Comparison of ENCODE assay signal across 12 cellular contexts in genomic region chr20:63700199-63701050, GRCh38. TPM values are rescaled to one million over a fixed set of nuclear protein-coding genes. Genes with fewer than 3 reads are reported as not detected.
DNase-seq lines count a peak whose midpoint lies in the region; ATAC-seq and TF ChIP-seq lines count a peak whose summit lies in the region.
"Had no signal": no experiment of that assay in that cellular context is flagged by ENCODE, and none has a peak within 500 bp of the region (broad histone marks: within the 10 kb centered on the region; RNA-seq: fewer than 3 reads in every experiment).

No MANE protein-coding gene starts in this region.

- POLR2A ChIA-PET in MCF 10A (lab: Yijun Ruan, JAX) = interaction anchor here (1.0 to 5.4 kb wide), 6 partner anchors 7 to 280 kb away, joined by 3 to 79 read pairs (median 9); partner anchors contain the start of genes ARFRP1, PRPF6 and ZGPAT

- H3K9ac ChIP-seq in mammary epithelial cell (ENCODE audit: insufficient read depth, low read length) = no peak overlapping the region

- TF ChIP-seq CTCF in MCF 10A (IDR thresholded peaks at IDR 0.05; ENCODE audit: unreplicated experiment) = no peak
- TF ChIP-seq CTCF in mammary epithelial cell (conservative IDR thresholded peaks at IDR 0.05 in 1 of 2, IDR thresholded peaks at IDR 0.05 in 1 of 2; ENCODE audit: extremely low read depth in 1 of 2, insufficient read depth in 1 of 2, low read depth in 1 of 2, low read length in 2 of 2) = no peak
- TF ChIP-seq CTCF in suprapubic skin (IDR thresholded peaks at IDR 0.05) = no peak

- intact Hi-C loops in MCF 10A (cut with micrococcal nuclease) = no loop called here
- intact Hi-C loops in mammary epithelial cell (cut with micrococcal nuclease) = no loop called here
- intact Hi-C loops in right cardiac atrium (cut with DNase I) = no loop called here

- H3K4me3 Mint-ChIP-seq in MCF 10A (ENCODE audit: unreplicated experiment) = no peak overlapping the region
- H3K4me3 Mint-ChIP-seq: CD4-positive, CD25-positive, alpha-beta regulatory T cell; naive B cell had no signal

- no peak for ATAC-seq in right cardiac atrium

- H3K27ac Mint-ChIP-seq in MCF 10A (ENCODE audit: low read depth, unreplicated experiment) = peak overlapping the region; percentile 75
- H3K27ac Mint-ChIP-seq: naive B cell had no signal

- no peak overlapping the region for H3K4me2 ChIP-seq in mammary epithelial cell (ENCODE audit: insufficient read depth, low read depth, low read length)

- TF ChIP-seq EP300 in suprapubic skin (IDR thresholded peaks at IDR 0.05) = no peak

- no peak overlapping the region for H3K27ac ChIP-seq in mammary epithelial cell (ENCODE audit: insufficient read depth, low read depth, low read length)
- H3K27ac ChIP-seq in right cardiac atrium (ENCODE audit: low read length) = no peak overlapping the region
- H3K27ac ChIP-seq in suprapubic skin = peak overlapping the region; percentile 86

- DNase-seq in MCF 10A (ENCODE audit: unreplicated experiment) = no peak
- no peak for DNase-seq in mammary epithelial cell
- DNase-seq in right cardiac atrium = peak; percentile 31 to 55 (median 50)
- peak; percentile 62 to 67 for DNase-seq in suprapubic skin (ENCODE audit: low spot score in 2 of 2)
- DNase-seq in NCI-H2029 treated with DMSO at 0.1 percent for 48 hours (lab: John Stamatoyannopoulos, UW) = no peak
- no peak for DNase-seq in NCI-H82 (lab: John Stamatoyannopoulos, UW)
- DNase-seq in COLO668 (lab: John Stamatoyannopoulos, UW; ENCODE audit: unreplicated experiment) = no peak
- DNase-seq: CD4-positive, CD25-positive, alpha-beta regulatory T cell; naive B cell; NCI-H510A; substantia nigra had no signal

- dilution Hi-C loops in mammary epithelial cell (cut with HindIII; ENCODE audit: low sequenced_read_pairs) = loop anchor here (5.0 kb wide), 4 partner anchors 42 to 242 kb away; partner anchors contain the start of genes PTK6 and TPD52L2

- peaks cover 44% of the 10 kb centered on the region for H3K79me2 ChIP-seq in mammary epithelial cell (ENCODE audit: insufficient read depth, low read length)

- in situ Hi-C loops in mammary epithelial cell (cut with MboI; ENCODE audit: low sequenced_read_pairs in 2 of 2) = loop anchor here in 1 of 2 donors (10.0 kb wide), 1 partner anchor 164 kb away; the partner anchor contains the start of genes ABHD16B and TPD52L2

- H3K4me1 Mint-ChIP-seq in MCF 10A (ENCODE audit: insufficient read depth, unreplicated experiment) = peaks cover 17% of the 10 kb centered on the region

- H3K36me3 Mint-ChIP-seq in MCF 10A (ENCODE audit: insufficient read depth, unreplicated experiment) = peaks cover 53% of the 10 kb centered on the region

- CTCF ChIA-PET in MCF 10A (lab: Yijun Ruan, JAX) (no interaction called here), mammary epithelial cell (lab: Charles Lee; ENCODE audit: low non-redundant PET) (no interaction called here)

- H3K36me3 ChIP-seq in mammary epithelial cell (ENCODE audit: insufficient read depth, low read length) (peaks cover 2% of the 10 kb centered on the region), suprapubic skin (peaks cover 25% of the 10 kb centered on the region)

- H2AFZ ChIP-seq in mammary epithelial cell (ENCODE audit: low read depth, low read length) = no peak overlapping the region

- no peaks in the 10 kb centered on the region for H3K27me3 ChIP-seq in mammary epithelial cell (ENCODE audit: insufficient read depth, low read length)
- H3K27me3 ChIP-seq in right cardiac atrium (ENCODE audit: control insufficient read depth, insufficient read depth) = no peaks in the 10 kb centered on the region
- H3K27me3 ChIP-seq in suprapubic skin = no peaks in the 10 kb centered on the region

- no peak overlapping the region for H3K4me3 ChIP-seq in mammary epithelial cell (replicated peaks in 1 of 3; ENCODE audit: insufficient read depth in 1 of 3, low read depth in 2 of 3, low read length in 3 of 3)
- no peak overlapping the region for H3K4me3 ChIP-seq in right cardiac atrium (ENCODE audit: low read length)
- H3K4me3 ChIP-seq in suprapubic skin = no peak overlapping the region

- H3K9me3 ChIP-seq in mammary epithelial cell (replicated peaks; ENCODE audit: insufficient read depth, low read length) (no peaks in the 10 kb centered on the region), right cardiac atrium (ENCODE audit: control insufficient read depth, low read length) (no peaks in the 10 kb centered on the region), suprapubic skin (no peaks in the 10 kb centered on the region)

- BruUV-seq in MCF 10A (replicated peaks; lab: Mats Ljungman, UMichigan) (no TSS peak), mammary epithelial cell (replicated peaks; lab: Mats Ljungman, UMichigan) (no TSS peak)

- H4K20me1 ChIP-seq in mammary epithelial cell (ENCODE audit: insufficient read depth, low read length) = no peaks in the 10 kb centered on the region

- no peaks in the 10 kb centered on the region for H3K27me3 Mint-ChIP-seq in MCF 10A (ENCODE audit: insufficient read depth, unreplicated experiment)
- H3K27me3 Mint-ChIP-seq: CD4-positive, CD25-positive, alpha-beta regulatory T cell; naive B cell had no signal

- no peaks in the 10 kb centered on the region for H3K9me3 Mint-ChIP-seq in MCF 10A (ENCODE audit: unreplicated experiment)
- H3K9me3 Mint-ChIP-seq: naive B cell had no signal

- WGBS in mammary epithelial cell (ENCODE audit: low coverage, missing lambda C conversion rate) = 93% methylated on average over 19 of the region's 43 CpGs
- 86% methylated on average over 43 of the region's 43 CpGs for WGBS in right cardiac atrium
- 78% methylated on average over 34 of the region's 43 CpGs for WGBS in suprapubic skin

- TF ChIP-seq POLR2A in Raji (IDR thresholded peaks at IDR 0.05; ENCODE audit: insufficient read depth, low read depth, low read length) (0 out of 2 replicates have a peak, but pooled peaks have one; percentile 5), suprapubic skin (IDR thresholded peaks at IDR 0.05) (no peak)

- H3K4me1 ChIP-seq in mammary epithelial cell (ENCODE audit: insufficient read depth, low read length) (peaks cover 60% of the 10 kb centered on the region), right cardiac atrium (ENCODE audit: control insufficient read depth, insufficient read depth, low read length) (no peaks in the 10 kb centered on the region), suprapubic skin (peaks cover 47% of the 10 kb centered on the region)

RNA-seq across cellular contexts. Expression of gene TNFRSF6B, which starts 4.0 kb away (rescaled TPM):
- total RNA-seq in MCF 10A (2022) (12.3 and 24.4 TPM in 2 replicates), mammary epithelial cell (10 to 100 TPM in 1 of 2 donors, 1 to 10 TPM in 1; 8.3 to 76.5 TPM), right cardiac atrium (1 to 10 TPM in 2 of 4 donors, under 1 TPM in 1, not detected in 1; 0.23 to 1.4 (median 1.1) TPM), suprapubic skin (10 to 100 TPM in 2 of 4 donors, 1 to 10 TPM in 2; 2.1 to 16.1 (median 11.1) TPM)
- polyA plus RNA-seq in mammary epithelial cell (461 TPM), right cardiac atrium (2.7 TPM)
- polyA minus RNA-seq in mammary epithelial cell = 35.7 TPM
- total RNA-seq: CD4-positive, CD25-positive, alpha-beta regulatory T cell had no signal
- polyA plus RNA-seq: CD4-positive, CD25-positive, alpha-beta regulatory T cell had no signal

RNA-seq across cellular contexts. Expression of gene ARFRP1, which starts 7.4 kb away (rescaled TPM):
- total RNA-seq in MCF 10A (2022) (60.1 and 65.4 TPM in 2 replicates), mammary epithelial cell (10 to 100 TPM; 28.8 to 61.1 TPM), right cardiac atrium (10 to 100 TPM; 40.1 to 49.7 (median 44.3) TPM), suprapubic skin (10 to 100 TPM; 22.1 to 31.9 (median 27.6) TPM)
- polyA plus RNA-seq in mammary epithelial cell (35.9 TPM), right cardiac atrium (38.7 TPM)
- 31.2 TPM for polyA minus RNA-seq in mammary epithelial cell

RNA-seq across cellular contexts. Expression of gene ZGPAT, which starts 7.4 kb away (rescaled TPM):
- 19.5 and 22.2 TPM in 2 replicates for total RNA-seq in MCF 10A (2022)
- 10 to 100 TPM; 11.8 to 20.9 TPM for total RNA-seq in mammary epithelial cell
- 13.2 TPM for polyA plus RNA-seq in mammary epithelial cell
- 6.8 TPM for polyA minus RNA-seq in mammary epithelial cell
- 10 to 100 TPM; 14.5 to 19.6 (median 16.8) TPM for total RNA-seq in right cardiac atrium
- 29.5 TPM for polyA plus RNA-seq in right cardiac atrium
- total RNA-seq in suprapubic skin = 10 to 100 TPM; 21.7 to 25.8 (median 23.3) TPM

RNA-seq across cellular contexts. Expression of gene LIME1, which starts 36.0 kb away (rescaled TPM):
- total RNA-seq in MCF 10A (2022) = 10.1 and 16.0 TPM in 2 replicates
- 1 to 10 TPM; 2.7 to 8.1 TPM for total RNA-seq in mammary epithelial cell
- 2.0 TPM for polyA plus RNA-seq in mammary epithelial cell
- polyA minus RNA-seq in mammary epithelial cell = not detected
- total RNA-seq in right cardiac atrium = 1 to 10 TPM; 2.1 to 2.9 (median 2.7) TPM
- 2.7 TPM for polyA plus RNA-seq in right cardiac atrium
- 10 to 100 TPM; 12.2 to 36.5 (median 16.9) TPM for total RNA-seq in suprapubic skin

RNA-seq across cellular contexts. Expression of gene SLC2A4RG, which starts 39.2 kb away (rescaled TPM):
- total RNA-seq in MCF 10A (2022) (85.0 and 105 TPM in 2 replicates), mammary epithelial cell (100 to 1,000 TPM in 1 of 2 donors, 10 to 100 TPM in 1; 35.8 to 101 TPM), right cardiac atrium (10 to 100 TPM; 42.7 to 69.1 (median 50.1) TPM), suprapubic skin (100 to 1,000 TPM in 3 of 4 donors, 10 to 100 TPM in 1; 96.9 to 118 (median 107) TPM)
- polyA plus RNA-seq in mammary epithelial cell (35.8 TPM), right cardiac atrium (39.2 TPM)
- 15.7 TPM for polyA minus RNA-seq in mammary epithelial cell

Comparison
In these comparisons a context has a peak if more than half of its experiments do, and no peak if none do; other contexts are left out.
1. DNase-seq: peak in right cardiac atrium (3 of 3) and suprapubic skin (2 of 2); none in MCF 10A (single experiment), mammary epithelial cell (single experiment), NCI-H2029 treated with DMSO at 0.1 percent for 48 hours (single experiment), NCI-H82 (single experiment) and COLO668 (single experiment).